ENCODE assay signal across 11 cellular contexts in genomic region chr17:68775338-68775737, GRCh38.
A peak's percentile ranks its signal among the peaks of the same experiment; 100 is the strongest.
DNase-seq lines count a peak whose midpoint lies in the region; ATAC-seq and TF ChIP-seq lines count a peak whose summit lies in the region.
"Had no signal": no experiment of that assay in that cellular context is flagged by ENCODE, and none has a peak within 500 bp of the region (broad histone marks: within the 10 kb centered on the region; RNA-seq: fewer than 3 reads in every experiment).

No MANE protein-coding gene starts in this region.

- H3K27ac ChIP-seq in adrenal gland (peak overlapping the region in 4 of 5 donors; percentile 7 to 67 (median 34)), left ventricle myocardium inferior (replicated peaks) (peak overlapping the region; percentile 81), skin epidermis (peak overlapping the region in 16 of 21 experiments; percentile 28 to 75 (median 48))
- H3K27ac ChIP-seq: body of pancreas had no signal

- DNase-seq in GM04503 (ENCODE audit: low read depth) (peak; percentile 28), adrenal gland (no peak), left ventricle myocardium inferior (no peak), T-helper 9 cell (no peak), retina (no peak), midbrain (lab: John Stamatoyannopoulos, UW) (no peak)
- DNase-seq: NCI-H1417 treated with DMSO at 0.1 percent for 48 hours had no signal

- TF ChIP-seq CTCF in adrenal gland (IDR thresholded peaks at IDR 0.05), result no peak
- no peak for TF ChIP-seq CTCF in left ventricle myocardium inferior (IDR thresholded peaks at IDR 0.05; ENCODE audit: borderline replicate concordance)

- H3K36me3 ChIP-seq in adrenal gland (replicated peaks in 1 of 2) (no peaks in the 10 kb centered on the region), left ventricle myocardium inferior (no peaks in the 10 kb centered on the region)

- intact Hi-C loops in adrenal gland (cut with DNase I) (loop anchor here in 1 of 2 donors (10.0 kb wide), 1 partner anchor 139 kb away; no protein-coding TSS in a partner anchor), left ventricle myocardium inferior (cut with micrococcal nuclease) (loop anchor here (10.0 kb wide), 1 partner anchor 189 kb away; no protein-coding TSS in a partner anchor)

- no peak for TF ChIP-seq POLR2A in adrenal gland (IDR thresholded peaks at IDR 0.05)

- no peak for ATAC-seq in HG02870 (IDR thresholded peaks at IDR 0.05; ENCODE audit: unreplicated experiment)
- ATAC-seq: activated CD4-positive, alpha-beta T cell treated with anti-CD3 and anti-CD28 coated beads for 36 hours; body of pancreas had no signal

- H3K9me3 ChIP-seq in adrenal gland (replicated peaks in 1 of 3), result no peaks in the 10 kb centered on the region
- H3K9me3 ChIP-seq in left ventricle myocardium inferior (replicated peaks), result no peaks in the 10 kb centered on the region
- H3K9me3 ChIP-seq: body of pancreas had no signal

- H3K4me3 ChIP-seq in adrenal gland (no peak overlapping the region), left ventricle myocardium inferior (no peak overlapping the region), skin epidermis (no peak overlapping the region)
- H3K4me3 ChIP-seq: body of pancreas had no signal

- peaks cover 16 to 46% of the 10 kb centered on the region in 2 donors for H3K4me1 ChIP-seq in adrenal gland (replicated peaks in 1 of 2)
- peaks cover 29% of the 10 kb centered on the region for H3K4me1 ChIP-seq in left ventricle myocardium inferior

- H3K27me3 ChIP-seq in adrenal gland (no peaks in the 10 kb centered on the region), left ventricle myocardium inferior (ENCODE audit: low read depth) (no peaks in the 10 kb centered on the region)
- H3K27me3 ChIP-seq: body of pancreas had no signal
